Comparison of ENCODE assay signal across 1 cellular context in genomic region chr11:62223095-62223494, GRCh38.
A peak's percentile ranks its signal among the peaks of the same experiment; 100 is the strongest.
TF ChIP-seq lines count a peak whose summit lies in the region.

No MANE protein-coding gene starts in this region.

TF ChIP-seq in HepG2, 621 proteins besides CTCF, POLR2A, EP300 and RAD21:
- TF ChIP-seq MLXIP (CRISPR knock-in tag; IDR thresholded peaks at IDR 0.05; ENCODE audit: borderline replicate concordance) (no peak), ZNF562 (CRISPR knock-in tag; IDR thresholded peaks at IDR 0.05; ENCODE audit: borderline replicate concordance) (peak; percentile 88)
TF ChIP-seq in HepG2: peak in this region for 1.
